ENCODE assay signal across 8 cellular contexts in genomic region chrX:132592880-132593279, GRCh38.
A peak's percentile ranks its signal among the peaks of the same experiment; 100 is the strongest.
DNase-seq lines count a peak whose midpoint lies in the region; ATAC-seq and TF ChIP-seq lines count a peak whose summit lies in the region.

No MANE protein-coding gene starts in this region.

- no peak for ATAC-seq in HG02678 (IDR thresholded peaks at IDR 0.05; ENCODE audit: unreplicated experiment)

- no peak overlapping the region for H3K4me3 Mint-ChIP-seq in type B pancreatic cell

- H3K9me3 Mint-ChIP-seq in type B pancreatic cell = peaks cover 7% of the 10 kb centered on the region

- no peak overlapping the region for H3K27ac Mint-ChIP-seq in type B pancreatic cell

- H3K36me3 Mint-ChIP-seq in type B pancreatic cell = no peaks in the 10 kb centered on the region

- no peak for TF ChIP-seq POLR2A in erythroblast (IDR thresholded peaks at IDR 0.05; ENCODE audit: low read length)

- no peak overlapping the region for H3K4me3 ChIP-seq in AG09309 (ENCODE audit: control insufficient read depth, low read depth, low read length)

- DNase-seq in AG09309 (ENCODE audit: low read depth) = no peak
- DNase-seq in GM19240 (ENCODE audit: insufficient read length, low spot score) = peak; percentile 10
- peak; percentile 42 for DNase-seq in NCI-H2196 (lab: John Stamatoyannopoulos, UW; ENCODE audit: unreplicated experiment)
- DNase-seq in erythroblast (lab: John Stamatoyannopoulos, UW) = peak; percentile 12 to 24
- DNase-seq in type B pancreatic cell (ENCODE audit: extremely low spot score, unreplicated experiment) = no peak
- DNase-seq in HK-2 (ENCODE audit: unreplicated experiment) = no peak
- no peak for DNase-seq in NK-92 treated with Interleukin-12 subunit alpha and Interleukin-12 subunit beta, amount 100 ng/mL, for 24 hours (lab: John Stamatoyannopoulos, UW)

- H3K4me1 Mint-ChIP-seq in type B pancreatic cell (ENCODE audit: unreplicated experiment) = peaks cover 7% of the 10 kb centered on the region

- TF ChIP-seq CTCF in AG09309 (IDR thresholded peaks at IDR 0.05; ENCODE audit: control insufficient read depth, insufficient read depth, low read depth, low read length, missing control alignments) = peak; percentile 42
- peak; percentile 63 for TF ChIP-seq CTCF in type B pancreatic cell (conservative IDR thresholded peaks at IDR 0.05)

- peaks cover 3% of the 10 kb centered on the region for H3K27me3 Mint-ChIP-seq in type B pancreatic cell

Comparison
In these comparisons a context has a peak if more than half of its experiments do, and no peak if none do; other contexts are left out.
1. DNase-seq: peak in GM19240 (single experiment), NCI-H2196 (single experiment) and erythroblast (2 of 2); none in AG09309 (single experiment), type B pancreatic cell (single experiment), HK-2 (single experiment) and NK-92 treated with Interleukin-12 subunit alpha and Interleukin-12 subunit beta, amount 100 ng/mL, for 24 hours (single experiment).